11 cellular contexts compared by ENCODE assay signal in the genomic region with DNA sequence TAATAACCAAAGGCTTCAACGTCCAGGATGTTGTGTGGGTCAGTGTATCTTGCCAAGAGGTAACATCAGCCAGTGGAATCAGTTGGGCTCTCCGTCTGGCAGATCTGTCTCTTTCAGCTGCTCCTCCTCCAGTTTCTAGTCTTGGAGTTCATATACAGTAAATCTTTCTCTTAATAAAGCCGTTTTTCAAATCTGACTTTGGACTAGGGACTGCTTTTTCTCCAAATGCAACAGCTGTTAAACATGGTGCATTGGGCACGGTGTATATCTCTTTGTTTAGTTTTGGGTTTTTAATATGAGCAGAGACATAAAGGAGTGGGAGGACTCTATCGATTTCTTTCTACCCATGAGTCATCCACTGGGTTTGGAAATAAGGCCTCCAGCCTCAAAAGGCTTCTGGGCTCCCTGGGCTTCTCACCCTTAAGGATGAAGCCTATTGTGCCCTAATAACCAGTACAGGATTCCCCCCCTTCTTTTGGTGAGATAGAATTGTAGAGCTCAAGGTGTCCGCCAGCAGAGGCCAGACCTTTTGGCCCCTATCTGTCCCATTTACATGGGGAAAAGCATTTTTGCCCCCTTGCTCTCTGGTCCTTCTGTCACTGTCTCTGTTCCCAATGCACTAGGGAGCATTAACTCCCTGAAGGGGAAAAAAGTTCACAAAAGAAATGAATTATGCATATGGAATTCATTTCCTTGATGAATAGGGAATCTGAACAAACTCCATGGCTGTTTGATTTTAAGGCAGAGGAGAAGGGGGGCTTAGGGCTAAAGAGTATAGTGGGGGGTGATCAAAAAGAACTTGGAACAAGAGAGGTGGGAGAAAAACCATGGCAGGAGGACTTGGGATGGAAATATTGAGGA.
A peak's percentile ranks its signal among the peaks of the same experiment; 100 is the strongest.
DNase-seq lines count a peak whose midpoint lies in the region; ATAC-seq and TF ChIP-seq lines count a peak whose summit lies in the region.
"Had no signal": no experiment of that assay in that cellular context is flagged by ENCODE, and none has a peak within 500 bp of the region (broad histone marks: within the 10 kb centered on the region; RNA-seq: fewer than 3 reads in every experiment).

No MANE protein-coding gene starts in this region.

- H3K4me1 Mint-ChIP-seq in Caco-2 (ENCODE audit: low read depth, unreplicated experiment) (peaks cover 50% of the 10 kb centered on the region), chondrocyte (ENCODE audit: low read depth) (peaks cover 16% of the 10 kb centered on the region), nephron progenitor cell (peaks cover 83% of the 10 kb centered on the region)

- no peaks in the 10 kb centered on the region for H3K9me3 Mint-ChIP-seq in Caco-2 (ENCODE audit: unreplicated experiment)
- no peaks in the 10 kb centered on the region for H3K9me3 Mint-ChIP-seq in chondrocyte (ENCODE audit: low read depth)
- H3K9me3 Mint-ChIP-seq in nephron progenitor cell = no peaks in the 10 kb centered on the region
- H3K9me3 Mint-ChIP-seq: stimulated activated naive CD8-positive, alpha-beta T cell treated with anti-CD3 and anti-CD28 coated beads, Interleukin-15, Interleukin-2, amounts not matched to agents 100 ng/mL and 50 ng/mL, for 24 hours had no signal

- TF ChIP-seq CTCF in Caco-2 (IDR thresholded peaks at IDR 0.05; ENCODE audit: insufficient read depth in 1 of 2, low read depth in 1 of 2, low read length in 1 of 2, severe bottlenecking in 1 of 2, unreplicated experiment in 1 of 2) (no peak), chondrocyte (IDR thresholded peaks at IDR 0.05) (no peak), nephron progenitor cell (IDR thresholded peaks at IDR 0.05) (no peak), GM20000 (IDR thresholded peaks at IDR 0.05; ENCODE audit: extremely low read depth, missing control alignments) (no peak)

- no peak overlapping the region for H3K4me3 Mint-ChIP-seq in Caco-2 (ENCODE audit: unreplicated experiment)
- no peak overlapping the region for H3K4me3 Mint-ChIP-seq in chondrocyte (ENCODE audit: unreplicated experiment)
- H3K4me3 Mint-ChIP-seq in nephron progenitor cell = no peak overlapping the region
- H3K4me3 Mint-ChIP-seq: stimulated activated naive CD8-positive, alpha-beta T cell treated with anti-CD3 and anti-CD28 coated beads, Interleukin-15, Interleukin-2, amounts not matched to agents 100 ng/mL and 50 ng/mL, for 24 hours had no signal

- CTCF ChIA-PET in Caco-2 (lab: Charles Lee) = interaction anchor here (0.7 kb wide), 1 partner anchor 14 kb away, joined by 3 read pairs; no protein-coding TSS in a partner anchor

- DNase-seq in Caco-2 (no peak), NCI-H1694 treated with DMSO at 0.1 percent for 48 hours (lab: John Stamatoyannopoulos, UW) (peak; percentile 21), chondrocyte (ENCODE audit: low spot score) (no peak), nephron progenitor cell (no peak), GM20000 (ENCODE audit: low spot score) (no peak)
- DNase-seq in stimulated activated CD8-positive, alpha-beta memory T cell treated with anti-CD3 and anti-CD28 coated beads, Interleukin-4, amount 100 ng/mL, for 48 hours = no peak
- no peak for DNase-seq in activated CD4-positive, alpha-beta T cell treated with anti-CD3 and anti-CD28 coated beads for 4 hours
- DNase-seq: activated CD4-positive, alpha-beta T cell treated with anti-CD3 and anti-CD28 coated beads, Interleukin-2, amount 50 U/mL, for 48 hours; islet precursor cell had no signal

- H3K27ac Mint-ChIP-seq in Caco-2 (ENCODE audit: unreplicated experiment) = peak overlapping the region; percentile 92
- peak overlapping the region; percentile 17 for H3K27ac Mint-ChIP-seq in chondrocyte (ENCODE audit: unreplicated experiment)
- H3K27ac Mint-ChIP-seq in nephron progenitor cell = peak overlapping the region; percentile 69
- H3K27ac Mint-ChIP-seq: stimulated activated naive CD8-positive, alpha-beta T cell treated with anti-CD3 and anti-CD28 coated beads, Interleukin-15, Interleukin-2, amounts not matched to agents 100 ng/mL and 50 ng/mL, for 24 hours had no signal

- intact Hi-C loops in Caco-2 (cut with micrococcal nuclease; ENCODE audit: unreplicated experiment) = no loop called here

- no peak overlapping the region for H3K4me3 ChIP-seq in Caco-2 (ENCODE audit: low read depth, low read length)

- H3K9me3 ChIP-seq in Caco-2 = no peaks in the 10 kb centered on the region; the same call in 1 of the 2 replicates

- no TSS peak for BruUV-seq in Caco-2 (replicated peaks; lab: Mats Ljungman, UMichigan)

- H3K36me3 Mint-ChIP-seq in Caco-2 (ENCODE audit: insufficient read depth, unreplicated experiment) (peaks cover 50% of the 10 kb centered on the region), chondrocyte (ENCODE audit: low read depth) (no peaks in the 10 kb centered on the region), nephron progenitor cell (ENCODE audit: low read depth) (peaks cover 57% of the 10 kb centered on the region)

- no peaks in the 10 kb centered on the region for H3K27me3 Mint-ChIP-seq in Caco-2 (ENCODE audit: insufficient read depth, unreplicated experiment)
- no peaks in the 10 kb centered on the region for H3K27me3 Mint-ChIP-seq in chondrocyte (ENCODE audit: low read depth)
- no peaks in the 10 kb centered on the region for H3K27me3 Mint-ChIP-seq in nephron progenitor cell (ENCODE audit: low read depth, poor library complexity)
- H3K27me3 Mint-ChIP-seq: stimulated activated naive CD8-positive, alpha-beta T cell treated with anti-CD3 and anti-CD28 coated beads, Interleukin-15, Interleukin-2, amounts not matched to agents 100 ng/mL and 50 ng/mL, for 24 hours had no signal

- H3K4me1 ChIP-seq in Caco-2 = peaks cover 53% of the 10 kb centered on the region

- POLR2A ChIA-PET in Caco-2 (lab: Charles Lee) = no interaction called here

- ATAC-seq in GM18868 (IDR thresholded peaks at IDR 0.05; ENCODE audit: unreplicated experiment) = no peak

- no peaks in the 10 kb centered on the region for H3K27me3 ChIP-seq in Caco-2 (replicated peaks; ENCODE audit: control insufficient read depth, insufficient read depth, low read length)

- H3K36me3 ChIP-seq in Caco-2 (ENCODE audit: control insufficient read depth, insufficient read depth, low read length) = no peaks in the 10 kb centered on the region; the same call in 1 of the 2 replicates

Comparison
In these comparisons a context has a peak if more than half of its experiments do, and no peak if none do; other contexts are left out.
1. H3K27ac Mint-ChIP-seq: peak in every context shown above with its lines; median percentile 92 in Caco-2; 69 in nephron progenitor cell; 17 in chondrocyte.